ENCODE assay signal across 8 cellular contexts in genomic region chr14:63276492-63277342, GRCh38. TPM values are rescaled to one million over a fixed set of nuclear protein-coding genes. Genes with fewer than 3 reads are reported as not detected.
DNase-seq lines count a peak whose midpoint lies in the region; TF ChIP-seq lines count a peak whose summit lies in the region.

No MANE protein-coding gene starts in this region.

- no peaks in the 10 kb centered on the region for H3K27me3 ChIP-seq in prostate gland (replicated peaks; ENCODE audit: insufficient read depth)
- no peaks in the 10 kb centered on the region for H3K27me3 ChIP-seq in effector memory CD4-positive, alpha-beta T cell (replicated peaks; ENCODE audit: control insufficient read depth, insufficient read depth, low read length, poor library complexity, severe bottlenecking)

- intact Hi-C loops in prostate gland (cut with DNase I), result loop anchor here (2.0 to 5.0 kb wide), 3 partner anchors 102 to 1114 kb away; no protein-coding TSS in a partner anchor

- H3K4me1 ChIP-seq in prostate gland (replicated peaks), result no peaks in the 10 kb centered on the region
- no peaks in the 10 kb centered on the region for H3K4me1 ChIP-seq in effector memory CD4-positive, alpha-beta T cell (ENCODE audit: control insufficient read depth, insufficient read depth, low read length, poor library complexity, severe bottlenecking)

- H3K4me3 ChIP-seq in fibroblast of the aortic adventitia (ENCODE audit: low read depth, low read length), result no peak overlapping the region
- H3K4me3 ChIP-seq in prostate gland, result no peak overlapping the region
- H3K4me3 ChIP-seq in effector memory CD4-positive, alpha-beta T cell (ENCODE audit: insufficient read depth, low read depth, low read length, poor library complexity, severe bottlenecking), result no peak overlapping the region

- H3K36me3 ChIP-seq in prostate gland, result no peaks in the 10 kb centered on the region
- H3K36me3 ChIP-seq in effector memory CD4-positive, alpha-beta T cell (ENCODE audit: control insufficient read depth, insufficient read depth, low read length), result no peaks in the 10 kb centered on the region

- TF ChIP-seq POLR2A in prostate gland (IDR thresholded peaks at IDR 0.05), result no peak

- TF ChIP-seq CTCF in fibroblast of the aortic adventitia (IDR thresholded peaks at IDR 0.05; ENCODE audit: insufficient read depth, low read length) (peak; percentile 79), prostate gland (IDR thresholded peaks at IDR 0.05) (peak; percentile 56 to 89 (median 80))

- 46% methylated on average over 5 of the region's 5 CpGs for WGBS in prostate gland

- no peaks in the 10 kb centered on the region for H3K9me3 ChIP-seq in prostate gland
- no peaks in the 10 kb centered on the region for H3K9me3 ChIP-seq in effector memory CD4-positive, alpha-beta T cell (ENCODE audit: control insufficient read depth, low read length)

- no peak overlapping the region for H3K27ac ChIP-seq in prostate gland
- H3K27ac ChIP-seq in effector memory CD4-positive, alpha-beta T cell (ENCODE audit: insufficient read depth, low read length, poor library complexity, severe bottlenecking), result no peak overlapping the region

- DNase-seq in EL (peak; percentile 56), H4 (ENCODE audit: low spot score) (peak; percentile 50), NCI-H1105 treated with DMSO at 0.1 percent for 48 hours (lab: John Stamatoyannopoulos, UW) (peak; percentile 89), SKM-1 (lab: John Stamatoyannopoulos, UW; ENCODE audit: unreplicated experiment) (peak; percentile 0), fibroblast of the aortic adventitia (ENCODE audit: low read depth) (peak; percentile 82), prostate gland (ENCODE audit: low spot score) (peak; percentile 7)
- DNase-seq in effector memory CD4-positive, alpha-beta T cell, result no peak
- no peak for DNase-seq in activated CD4-positive, alpha-beta T cell treated with anti-CD3 and anti-CD28 coated beads for 1 hour

RNA-seq across cellular contexts. Expression of gene GPHB5, which starts 42.0 kb away (rescaled TPM):
- total RNA-seq in H4 (2014; rRNA removed; shearing (Covaris generic)), result not detected in 2 replicates
- not detected in 2 replicates for total RNA-seq in fibroblast of the aortic adventitia (ENCODE audit: low replicate concordance)
- total RNA-seq in prostate gland, result not detected

Comparison
In these comparisons a context has a peak if more than half of its experiments do, and no peak if none do; other contexts are left out.
1. DNase-seq: peak in EL (single experiment), H4 (single experiment), NCI-H1105 treated with DMSO at 0.1 percent for 48 hours (single experiment), SKM-1 (single experiment), fibroblast of the aortic adventitia (single experiment) and prostate gland (single experiment); none in effector memory CD4-positive, alpha-beta T cell (0 of 3) and activated CD4-positive, alpha-beta T cell treated with anti-CD3 and anti-CD28 coated beads for 1 hour (single experiment).